In the genomic region with DNA sequence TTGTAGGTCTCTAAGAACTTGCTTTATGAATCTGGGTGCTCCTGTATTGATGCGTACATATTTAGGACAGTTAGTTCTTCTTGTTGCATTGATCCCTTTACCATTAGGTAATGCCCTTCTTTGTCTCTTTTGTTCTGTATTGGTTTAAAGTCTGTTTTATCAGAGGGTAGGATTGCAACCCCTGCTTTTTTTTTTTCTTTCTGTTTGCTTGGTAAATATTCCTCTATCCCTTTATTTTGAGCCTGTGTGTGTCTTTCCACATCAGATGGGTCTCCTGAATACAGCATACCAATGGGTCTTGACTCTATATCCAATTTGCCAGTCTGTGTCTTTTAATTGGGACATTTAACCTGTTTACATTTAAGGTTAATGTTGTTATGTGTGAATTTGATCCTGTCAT, we compare ENCODE assay signal across 5 cellular contexts.
DNase-seq lines count a peak whose midpoint lies in the region; ATAC-seq, FAIRE-seq and TF ChIP-seq lines count a peak whose summit lies in the region.
"Not testable (repeated sequence)": the region's sequence is repeated elsewhere in the genome, so short reads cannot be mapped to it uniquely, and the experiment has no call there.

No MANE protein-coding gene starts in this region.

- TF ChIP-seq RAD21 in HepG2 (CRISPR knock-in tag; IDR thresholded peaks at IDR 0.05): not testable (repeated sequence)

- not testable (repeated sequence) for H4K20me1 ChIP-seq in HepG2 (ENCODE audit: insufficient read depth, low read length)

- CTCF ChIA-PET in HepG2 (lab: Yijun Ruan, JAX; ENCODE audit: low intra/inter-chr PET ratio, low total read pairs): not testable (repeated sequence)

- FAIRE-seq in HepG2 (lab: Jason Lieb, UNC): not testable (repeated sequence)

- not testable (repeated sequence) for H3K36me3 Mint-ChIP-seq in activated T-helper 17 cell treated with anti-CD3 and anti-CD28 coated beads, Interleukin-2, amount 50 U/mL, for 72 hours (ENCODE audit: low read depth)

- not testable (repeated sequence) for H3K27me3 ChIP-seq in HepG2 (ENCODE audit: control insufficient read depth in 1 of 2, insufficient read depth in 2 of 2, low read length in 2 of 2)

- not testable (repeated sequence) for H3K27ac ChIP-seq in HepG2 (ENCODE audit: extremely low read length, insufficient read depth, low read length)

- H3K27ac Mint-ChIP-seq in activated T-helper 17 cell treated with anti-CD3 and anti-CD28 coated beads, Interleukin-2, amount 50 U/mL, for 72 hours: peak overlapping the region; percentile 0

- POLR2A ChIA-PET in HepG2 (lab: Yijun Ruan, JAX): not testable (repeated sequence)

- H3K9ac ChIP-seq in HepG2 (ENCODE audit: insufficient read depth, low read depth, low read length): not testable (repeated sequence)

- not testable (repeated sequence) for H3K4me3 ChIP-seq in HepG2 (replicated peaks in 1 of 3; ENCODE audit: insufficient read depth in 1 of 3, low read depth in 2 of 3, low read length in 3 of 3)

- H3K4me2 ChIP-seq in HepG2 (ENCODE audit: low read depth, low read length): not testable (repeated sequence)

- TF ChIP-seq EP300 in HepG2 (IDR thresholded peaks at IDR 0.05; ENCODE audit: low read depth in 2 of 2, low read length in 2 of 2): 0 out of 4 replicates have a peak, but pooled peaks of 1 of the 2 experiments have one; percentile 7
- TF ChIP-seq EP300 in HepG2 (CRISPR knock-in tag; IDR thresholded peaks at IDR 0.05; ENCODE audit: borderline replicate concordance): not testable (repeated sequence)

- not testable (repeated sequence) for ATAC-seq in activated T-helper 17 cell treated with anti-CD3 and anti-CD28 coated beads, Interleukin-2, amount 50 U/mL, for 72 hours (replicated peaks); HepG2

- not testable (repeated sequence) for H3K36me3 ChIP-seq in HepG2 (replicated peaks in 1 of 2; ENCODE audit: control insufficient read depth in 1 of 2, insufficient read depth in 2 of 2, low read length in 2 of 2)

- intact Hi-C loops in HepG2 (cut with micrococcal nuclease; ENCODE audit: unreplicated experiment): not testable (repeated sequence)

- H3K27me3 Mint-ChIP-seq in activated T-helper 17 cell treated with anti-CD3 and anti-CD28 coated beads, Interleukin-2, amount 50 U/mL, for 72 hours: not testable (repeated sequence)

- H3K9me3 Mint-ChIP-seq in activated T-helper 17 cell treated with anti-CD3 and anti-CD28 coated beads, Interleukin-2, amount 50 U/mL, for 72 hours: peaks cover 16% of the 10 kb centered on the region

- H3K4me1 ChIP-seq in HepG2 (ENCODE audit: insufficient read depth, low read length): peaks cover 13% of the 10 kb centered on the region

- H3K79me2 ChIP-seq in HepG2 (ENCODE audit: insufficient read depth, low read length): not testable (repeated sequence)

- DNase-seq in NCI-H146 (lab: John Stamatoyannopoulos, UW) (peak; percentile 32), NCI-H69 (lab: John Stamatoyannopoulos, UW) (peak; percentile 35), NCI-H748 treated with DMSO at 0.1 percent for 48 hours (lab: John Stamatoyannopoulos, UW) (peak; percentile 47), HepG2 (ENCODE audit: low spot score) (peak; percentile 46)

- not testable (repeated sequence) for BruUV-seq in HepG2 (replicated peaks; lab: Mats Ljungman, UMichigan)

- 9% methylated on average over 1 of the region's 1 CpG for WGBS in HepG2 (ENCODE audit: low lambda C conversion rate)

- H3K9me3 ChIP-seq in HepG2 (ENCODE audit: low read length): not testable (repeated sequence)

- TF ChIP-seq CTCF in HepG2 (CRISPR knock-in tag; IDR thresholded peaks at IDR 0.05): not testable (repeated sequence)

- H2AFZ ChIP-seq in HepG2 (ENCODE audit: low read length): not testable (repeated sequence)

- in situ Hi-C loops in HepG2 (cut with HindIII; ENCODE audit: extremely low pct_ligation_motif_present, low pct_unique_long_range_greater_than_20kb): not testable (repeated sequence)

- TF ChIP-seq POLR2A in HepG2 (IDR thresholded peaks at IDR 0.05; ENCODE audit: insufficient read depth in 1 of 2, low read depth in 2 of 2, low read length in 2 of 2): not testable (repeated sequence)

- H3K4me3 Mint-ChIP-seq in activated T-helper 17 cell treated with anti-CD3 and anti-CD28 coated beads, Interleukin-2, amount 50 U/mL, for 72 hours: not testable (repeated sequence)

- not testable (repeated sequence) for H3K4me1 Mint-ChIP-seq in activated T-helper 17 cell treated with anti-CD3 and anti-CD28 coated beads, Interleukin-2, amount 50 U/mL, for 72 hours

TF ChIP-seq in HepG2, 621 proteins besides CTCF, POLR2A, EP300 and RAD21:
- TF ChIP-seq ISL2 (CRISPR knock-in tag; IDR thresholded peaks at IDR 0.05) (peak; percentile 20; the same call in 1 of the 2 replicates), SOX13 (IDR thresholded peaks at IDR 0.05) (peak; percentile 43; the same call in 1 of the 2 replicates), SOX13 (CRISPR knock-in tag; conservative IDR thresholded peaks at IDR 0.05 in 1 of 2, IDR thresholded peaks at IDR 0.05 in 1 of 2) (peak in 1 of 2 experiments; percentile 90; a peak in 2 of 4 replicates), SOX6 (CRISPR knock-in tag; IDR thresholded peaks at IDR 0.05) (peak; percentile 90), FOXP1 (CRISPR knock-in tag; IDR thresholded peaks at IDR 0.05) (peak; percentile 20; the same call in 1 of the 2 replicates), CREM (IDR thresholded peaks at IDR 0.05) (0 out of 2 replicates have a peak, but pooled peaks have one; percentile 26), POGZ (CRISPR knock-in tag; IDR thresholded peaks at IDR 0.05) (0 out of 2 replicates have a peak, but pooled peaks have one; percentile 9), FOXA3 (CRISPR knock-in tag; IDR thresholded peaks at IDR 0.05) (peak; percentile 42), CEBPG (CRISPR knock-in tag; IDR thresholded peaks at IDR 0.05) (0 out of 2 replicates have a peak, but pooled peaks have one; percentile 18), SOX5 (CRISPR knock-in tag; IDR thresholded peaks at IDR 0.05; ENCODE audit: borderline replicate concordance) (peak; percentile 79; the same call in 1 of the 2 replicates), ONECUT2 (CRISPR knock-in tag; IDR thresholded peaks at IDR 0.05) (0 out of 2 replicates have a peak, but pooled peaks have one; percentile 29), SIX1 (CRISPR knock-in tag; IDR thresholded peaks at IDR 0.05; ENCODE audit: borderline replicate concordance) (peak; percentile 53; the same call in 1 of the 2 replicates), GATAD2A (CRISPR knock-in tag; IDR thresholded peaks at IDR 0.05) (peak; percentile 74)
- TF ChIP-seq, protein P1, sequence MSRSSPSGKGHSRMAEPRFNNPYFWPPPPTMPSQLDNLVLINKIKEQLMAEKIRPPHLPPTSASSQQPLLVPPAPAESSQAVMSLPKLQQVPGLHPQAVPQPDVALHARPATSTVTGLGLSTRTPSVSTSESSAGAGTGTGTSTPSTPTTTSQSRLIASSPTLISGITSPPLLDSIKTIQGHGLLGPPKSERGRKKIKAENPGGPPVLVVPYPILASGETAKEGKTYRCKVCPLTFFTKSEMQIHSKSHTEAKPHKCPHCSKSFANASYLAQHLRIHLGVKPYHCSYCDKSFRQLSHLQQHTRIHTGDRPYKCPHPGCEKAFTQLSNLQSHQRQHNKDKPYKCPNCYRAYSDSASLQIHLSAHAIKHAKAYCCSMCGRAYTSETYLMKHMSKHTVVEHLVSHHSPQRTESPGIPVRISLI (CRISPR knock-in tag; IDR thresholded peaks at IDR 0.05; ENCODE audit: borderline replicate concordance): peak; percentile 84
- TF ChIP-seq SOX6 (IDR thresholded peaks at IDR 0.05); FOXP1 (IDR thresholded peaks at IDR 0.05); CREM (CRISPR knock-in tag; IDR thresholded peaks at IDR 0.05): not testable (repeated sequence)
- TF ChIP-seq, protein P2, sequence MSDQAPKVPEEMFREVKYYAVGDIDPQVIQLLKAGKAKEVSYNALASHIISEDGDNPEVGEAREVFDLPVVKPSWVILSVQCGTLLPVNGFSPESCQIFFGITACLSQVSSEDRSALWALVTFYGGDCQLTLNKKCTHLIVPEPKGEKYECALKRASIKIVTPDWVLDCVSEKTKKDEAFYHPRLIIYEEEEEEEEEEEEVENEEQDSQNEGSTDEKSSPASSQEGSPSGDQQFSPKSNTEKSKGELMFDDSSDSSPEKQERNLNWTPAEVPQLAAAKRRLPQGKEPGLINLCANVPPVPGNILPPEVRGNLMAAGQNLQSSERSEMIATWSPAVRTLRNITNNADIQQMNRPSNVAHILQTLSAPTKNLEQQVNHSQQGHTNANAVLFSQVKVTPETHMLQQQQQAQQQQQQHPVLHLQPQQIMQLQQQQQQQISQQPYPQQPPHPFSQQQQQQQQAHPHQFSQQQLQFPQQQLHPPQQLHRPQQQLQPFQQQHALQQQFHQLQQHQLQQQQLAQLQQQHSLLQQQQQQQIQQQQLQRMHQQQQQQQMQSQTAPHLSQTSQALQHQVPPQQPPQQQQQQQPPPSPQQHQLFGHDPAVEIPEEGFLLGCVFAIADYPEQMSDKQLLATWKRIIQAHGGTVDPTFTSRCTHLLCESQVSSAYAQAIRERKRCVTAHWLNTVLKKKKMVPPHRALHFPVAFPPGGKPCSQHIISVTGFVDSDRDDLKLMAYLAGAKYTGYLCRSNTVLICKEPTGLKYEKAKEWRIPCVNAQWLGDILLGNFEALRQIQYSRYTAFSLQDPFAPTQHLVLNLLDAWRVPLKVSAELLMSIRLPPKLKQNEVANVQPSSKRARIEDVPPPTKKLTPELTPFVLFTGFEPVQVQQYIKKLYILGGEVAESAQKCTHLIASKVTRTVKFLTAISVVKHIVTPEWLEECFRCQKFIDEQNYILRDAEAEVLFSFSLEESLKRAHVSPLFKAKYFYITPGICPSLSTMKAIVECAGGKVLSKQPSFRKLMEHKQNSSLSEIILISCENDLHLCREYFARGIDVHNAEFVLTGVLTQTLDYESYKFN (CRISPR knock-in tag; conservative IDR thresholded peaks at IDR 0.05): peak; percentile 55
